8 cellular contexts compared by ENCODE assay signal in genomic region chr1:111756124-111756513, GRCh38. TPM values are rescaled to one million over a fixed set of nuclear protein-coding genes. Genes with fewer than 3 reads are reported as not detected.
DNase-seq lines count a peak whose midpoint lies in the region; ATAC-seq and TF ChIP-seq lines count a peak whose summit lies in the region.

No MANE protein-coding gene starts in this region.

- H4K91ac ChIP-seq in H9 (ENCODE audit: insufficient read length, low read depth, low read length), result no peak overlapping the region

- H3K27ac ChIP-seq in H9 (ENCODE audit: insufficient read length, low read depth, low read length) (no peak overlapping the region), RWPE1 (peak overlapping the region; percentile 96), psoas muscle (peak overlapping the region; percentile 91)

- peak; percentile 54 for DNase-seq in AG20443 (ENCODE audit: low spot score)
- DNase-seq in H9, result no peak
- DNase-seq in RWPE1 (ENCODE audit: low spot score), result peak; percentile 30
- DNase-seq in fibroblast of the aortic adventitia (ENCODE audit: low read depth), result no peak
- DNase-seq in psoas muscle, result no peak
- no peak for DNase-seq in cerebellar cortex (ENCODE audit: low spot score)
- no peak for DNase-seq in stimulated activated naive CD4-positive, alpha-beta T cell treated with Interleukin-2 at 50 U/mL for 16 hours (lab: John Stamatoyannopoulos, UW)
- DNase-seq in NCI-H1105 (lab: John Stamatoyannopoulos, UW), result no peak

- H2BK120ac ChIP-seq in H9 (ENCODE audit: low read depth, low read length, poor library complexity, severe bottlenecking), result no peak overlapping the region

- peak overlapping the region; percentile 80 to 96 for H3K4me3 Mint-ChIP-seq in H9

- no peak overlapping the region for H2BK15ac ChIP-seq in H9 (ENCODE audit: low read depth, low read length)

- H3K56ac ChIP-seq in H9 (ENCODE audit: insufficient read length, low read depth, low read length), result no peak overlapping the region

- WGBS in H9 (ENCODE audit: extremely low coverage, insufficient read length, low lambda C conversion rate), result no CpG with 5 or more reads among the region's 35 CpGs
- WGBS in psoas muscle, 3 donors, result 0 to 2% (median 1%) methylated on average over 28 to 35 of the region's 35 CpGs

- no peaks in the 10 kb centered on the region for H3K27me3 ChIP-seq in H9 (ENCODE audit: insufficient read depth, low read length)
- no peaks in the 10 kb centered on the region for H3K27me3 ChIP-seq in psoas muscle (ENCODE audit: insufficient read depth in 3 of 3, low read length in 2 of 3)

- H3K27me3 Mint-ChIP-seq in H9 (ENCODE audit: low read depth), result no peaks in the 10 kb centered on the region; the same call in 1 of the 2 replicates

- H3K4me1 Mint-ChIP-seq in H9, result peaks cover 17 to 19% of the 10 kb centered on the region in 2 experiments

- peaks cover 14% of the 10 kb centered on the region for H3K79me2 ChIP-seq in H9 (ENCODE audit: insufficient read depth, low read length)

- no peak overlapping the region for H3T11ph ChIP-seq in H9 (ENCODE audit: low read length)

- H2BK5ac ChIP-seq in H9 (ENCODE audit: insufficient read length, low read length), result no peak overlapping the region

- peaks cover 6 to 33% of the 10 kb centered on the region in 2 donors for H3K36me3 ChIP-seq in psoas muscle (ENCODE audit: insufficient read depth in 1 of 2, low read depth in 1 of 2)

- POLR2A ChIA-PET in RWPE1 (lab: Yijun Ruan, JAX; ENCODE audit: low non-redundant PET), result no interaction called here

- H3K18ac ChIP-seq in H9 (ENCODE audit: insufficient read length, low read depth, low read length), result peak overlapping the region; percentile 89

- CTCF ChIA-PET in RWPE1 (lab: Yijun Ruan, JAX), result interaction anchor here (0.8 to 1.4 kb wide), 2 partner anchors 10 to 41 kb away, joined by 3 to 4 read pairs; no protein-coding TSS in a partner anchor

- H2AFZ ChIP-seq in H9 (ENCODE audit: low read length), result no peak overlapping the region

- H3K4me2 ChIP-seq in H9 (ENCODE audit: insufficient read depth, insufficient read length, low read length), result peak overlapping the region; percentile 95

- no peak overlapping the region for H2BK20ac ChIP-seq in H9 (ENCODE audit: low read depth, low read length, poor library complexity, severe bottlenecking)

- H4K5ac ChIP-seq in H9 (ENCODE audit: insufficient read length, low read depth, low read length), result no peak overlapping the region

- H4K20me1 ChIP-seq in H9 (ENCODE audit: control insufficient read depth, insufficient read depth, insufficient read length), result no peaks in the 10 kb centered on the region

- no peak overlapping the region for H4K8ac ChIP-seq in H9 (replicated peaks; ENCODE audit: insufficient read length, low read depth, low read length)

- no peaks in the 10 kb centered on the region; the same call in none of the 2 replicates for H3K4me1 ChIP-seq in H9 (ENCODE audit: insufficient read depth, low read length)
- H3K4me1 ChIP-seq in psoas muscle, result peaks cover 21% of the 10 kb centered on the region

- TF ChIP-seq CTCF in H9 (conservative IDR thresholded peaks at IDR 0.05), result no peak
- no peak for TF ChIP-seq CTCF in RWPE1 (conservative IDR thresholded peaks at IDR 0.05; ENCODE audit: low read depth)
- no peak for TF ChIP-seq CTCF in fibroblast of the aortic adventitia (IDR thresholded peaks at IDR 0.05; ENCODE audit: insufficient read depth, low read length)
- TF ChIP-seq CTCF in psoas muscle (IDR thresholded peaks at IDR 0.05), result no peak

- no peak overlapping the region for H3K4ac ChIP-seq in H9 (ENCODE audit: low read depth, low read length)

- intact Hi-C loops in psoas muscle (cut with DNase I), result no loop called here

- peaks cover 7% of the 10 kb centered on the region for H3K79me1 ChIP-seq in H9 (ENCODE audit: insufficient read depth, low read depth, low read length, poor library complexity, severe bottlenecking)

- H3K4me3 ChIP-seq in fibroblast of the aortic adventitia (ENCODE audit: low read depth, low read length) (peak overlapping the region; percentile 98), psoas muscle (peak overlapping the region; percentile 95)

- no peaks in the 10 kb centered on the region; a peak in 1 of 5 replicates for H3K9me3 Mint-ChIP-seq in H9

- H3K36me3 Mint-ChIP-seq in H9 (ENCODE audit: insufficient read depth in 1 of 3, low read depth in 3 of 3), result peaks cover 23 to 41% (median 34%) of the 10 kb centered on the region in 3 experiments

- ATAC-seq in psoas muscle, result peak in 3 of 4 donors; percentile 23 to 53 (median 35)

- H2AK5ac ChIP-seq in H9 (ENCODE audit: insufficient read length, low read length), result no peak overlapping the region

- H3K9me3 ChIP-seq in H9 (ENCODE audit: control insufficient read depth, low read depth, low read length), result no peaks in the 10 kb centered on the region
- no peaks in the 10 kb centered on the region for H3K9me3 ChIP-seq in psoas muscle

- H2BK12ac ChIP-seq in H9 (ENCODE audit: insufficient read length, low read depth, low read length), result no peak overlapping the region

- peak overlapping the region in 2 of 3 experiments; percentile 65 to 71; a peak in 4 of 7 replicates for H3K27ac Mint-ChIP-seq in H9

- peak overlapping the region; percentile 88 for H3K9ac ChIP-seq in H9 (ENCODE audit: extremely low read depth, insufficient read length, low read length)

- H3K23me2 ChIP-seq in H9 (ENCODE audit: insufficient read length, low read depth, low read length, poor library complexity, severe bottlenecking), result peaks cover 11% of the 10 kb centered on the region

- peak overlapping the region; percentile 98 for H3K14ac ChIP-seq in H9 (ENCODE audit: insufficient read depth, low read length)

- no peak overlapping the region for H3K23ac ChIP-seq in H9 (ENCODE audit: insufficient read length, low read depth, low read length)

RNA-seq across cellular contexts. Expression of gene DDX20, which starts 0.4 kb away (rescaled TPM):
- total RNA-seq in H9 (2021) (38.0 and 38.3 TPM in 2 replicates), fibroblast of the aortic adventitia (ENCODE audit: low replicate concordance) (16.7 and 17.1 TPM in 2 replicates), psoas muscle (10 to 100 TPM in 1 of 4 donors, 1 to 10 TPM in 3; 6.2 to 11.6 (median 7.6) TPM)
- polyA plus RNA-seq in psoas muscle, result 10 to 100 TPM in 1 of 3 donors, 1 to 10 TPM in 2; 7.9 to 11.3 (median 8.1) TPM

RNA-seq across cellular contexts. Expression of gene INKA2, which starts 16.9 kb away (rescaled TPM):
- 11.9 and 12.3 TPM in 2 replicates for total RNA-seq in H9 (2021)
- total RNA-seq in fibroblast of the aortic adventitia (ENCODE audit: low replicate concordance), result 0.27 TPM in 1 of 2 replicates, not detected in the other
- total RNA-seq in psoas muscle, result 10 to 100 TPM in 2 of 4 donors, 1 to 10 TPM in 2; 7.4 to 15.0 (median 10.4) TPM
- polyA plus RNA-seq in psoas muscle, result 1 to 10 TPM; 1.6 to 5.4 (median 3.7) TPM

Comparison
In these comparisons a context has a peak if more than half of its experiments do, and no peak if none do; other contexts are left out.
1. DNase-seq: peak in AG20443 (single experiment) and RWPE1 (single experiment); none in H9 (single experiment), fibroblast of the aortic adventitia (single experiment), psoas muscle (0 of 2), cerebellar cortex (single experiment), stimulated activated naive CD4-positive, alpha-beta T cell treated with Interleukin-2 at 50 U/mL for 16 hours (single experiment) and NCI-H1105 (single experiment).